Comparison of ENCODE assay signal across 8 cellular contexts in the genomic region with DNA sequence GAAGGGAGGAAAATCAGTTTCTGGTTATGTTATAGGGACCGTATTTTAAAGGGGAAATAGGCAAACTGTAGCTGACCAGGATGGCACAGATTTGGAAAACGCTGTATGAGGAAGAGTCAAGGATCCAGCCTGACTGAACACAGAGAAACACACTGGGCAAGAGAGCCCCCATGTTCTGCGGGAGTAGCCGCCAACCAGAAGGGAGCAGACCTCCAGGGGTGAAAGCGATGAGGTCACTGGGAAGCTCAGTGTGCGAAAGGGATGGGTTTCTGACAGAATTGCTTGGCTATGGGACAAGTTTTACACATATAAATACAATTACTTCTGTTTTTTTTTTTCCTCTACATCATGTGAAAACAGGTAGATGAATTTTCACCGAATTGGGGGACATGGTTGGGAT.
"Had no signal": no experiment of that assay in that cellular context is flagged by ENCODE, and none has a peak within 500 bp of the region (broad histone marks: within the 10 kb centered on the region; RNA-seq: fewer than 3 reads in every experiment).

No MANE protein-coding gene starts in this region.

- H3K36me3 Mint-ChIP-seq: IgD-negative memory B cell had no signal

- H3K4me1 Mint-ChIP-seq: GM23338, IgD-negative memory B cell had no signal

- H2AFZ ChIP-seq: GM23338 had no signal

- ATAC-seq: GM23338, HepG2 had no signal

- H3K27ac Mint-ChIP-seq: GM23338, H9, HFFc6, IgD-negative memory B cell had no signal

- H3K4me2 ChIP-seq: GM23338 had no signal

- H3K9me3 Mint-ChIP-seq: H9, HFFc6 had no signal

- H3K4me3 ChIP-seq: GM23338 had no signal

- H3K4me3 Mint-ChIP-seq: GM23338, H9, HFFc6, IgD-negative memory B cell had no signal

- H3K27ac ChIP-seq: HL-60 had no signal

- DNase-seq: H9, HCEC 1CT, HFFc6, KBM-7 had no signal
